1 cellular context compared by ENCODE assay signal in the genomic region with DNA sequence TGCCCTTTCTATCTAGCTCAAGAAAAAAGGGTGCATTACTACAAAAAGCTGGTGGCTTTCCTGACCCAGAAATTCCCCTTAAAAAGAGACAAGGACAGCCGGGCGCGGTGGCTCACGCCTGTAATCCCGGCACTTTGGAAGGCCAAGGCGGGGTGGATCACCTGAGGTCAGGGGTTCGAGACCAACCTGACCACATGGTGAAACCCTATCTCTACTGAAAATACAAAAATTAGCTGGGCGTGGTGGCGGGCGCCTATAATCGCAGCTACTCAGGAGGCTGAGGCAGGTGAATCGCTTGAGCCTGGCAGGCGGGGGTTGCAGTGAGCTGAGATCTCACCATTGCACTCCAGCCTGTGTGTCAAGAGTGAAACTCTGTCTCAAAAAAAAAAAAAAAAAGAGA.
A peak's percentile ranks its signal among the peaks of the same experiment; 100 is the strongest.
TF ChIP-seq lines count a peak whose summit lies in the region.

No MANE protein-coding gene starts in this region.

TF ChIP-seq in GM12878, 131 proteins besides CTCF, POLR2A, EP300 and RAD21:
- TF ChIP-seq MLLT1 (IDR thresholded peaks at IDR 0.05), result peak; percentile 89
